Comparison of ENCODE assay signal across 8 cellular contexts in the genomic region with DNA sequence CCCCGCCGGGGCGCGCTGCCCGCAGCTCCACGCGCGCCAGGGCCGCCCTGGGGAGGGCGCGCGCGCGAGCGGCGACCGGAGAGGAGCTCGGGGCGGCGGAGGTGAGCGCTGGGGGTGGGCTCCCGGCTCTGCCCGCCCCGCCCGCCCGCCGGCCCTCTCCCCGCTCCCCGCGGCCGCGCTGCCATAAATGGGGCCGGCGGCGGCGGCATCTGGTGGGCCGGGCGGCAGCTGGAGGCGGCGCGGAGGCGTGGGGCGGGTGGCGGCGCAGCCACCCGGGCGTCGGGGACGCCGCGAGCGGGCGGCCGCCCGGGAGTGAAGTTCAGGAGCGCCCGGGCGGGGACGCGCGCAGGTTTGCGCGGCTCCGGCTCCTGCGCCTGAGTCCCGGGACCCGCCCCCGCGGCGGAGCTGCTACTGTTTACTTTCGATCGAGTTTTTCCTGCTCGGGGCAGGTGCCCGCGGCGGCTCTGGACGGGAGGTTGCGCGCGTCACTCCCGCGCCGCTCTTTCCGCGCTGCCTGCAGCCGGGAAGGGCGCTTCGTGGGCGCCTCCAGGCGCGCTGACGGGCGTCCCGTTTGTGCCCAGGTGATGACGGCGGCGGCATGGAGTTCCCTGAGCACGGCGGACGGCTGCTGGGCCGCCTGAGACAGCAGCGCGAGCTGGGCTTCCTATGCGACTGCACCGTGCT. TPM values are rescaled to one million over a fixed set of nuclear protein-coding genes. Genes with fewer than 3 reads are reported as not detected.
DNase-seq lines count a peak whose midpoint lies in the region; ATAC-seq and TF ChIP-seq lines count a peak whose summit lies in the region.

Gene ZBTB42, plus strand, starts transcription at position 502 of the 684 bp plus-strand sequence. Its CDS starts 97 bp downstream, at position 599.

- DNase-seq in NCI-H146 treated with DMSO at 0.1 percent for 48 hours (lab: John Stamatoyannopoulos, UW; ENCODE audit: unreplicated experiment) (peak; percentile 68), mucosa of descending colon (peak; percentile 93 to 94 (median 93))
- peak; percentile 71 to 77 for DNase-seq in activated CD4-positive, alpha-beta T cell treated with anti-CD3 and anti-CD28 coated beads, Interleukin-2, amount 50 U/mL, for 48 hours
- DNase-seq in effector memory CD4-positive, alpha-beta T cell = peak; percentile 59 to 69 (median 60)
- DNase-seq in stimulated activated naive CD8-positive, alpha-beta T cell treated with anti-CD3 and anti-CD28 coated beads, Interleukin-15, Interleukin-2, amounts not matched to agents 100 U/mL and 50 U/mL, for 24 hours = peak; percentile 68

- intact Hi-C loops in mucosa of descending colon (cut with DNase I, micrococcal nuclease) = no loop called here

- H3K9me2 ChIP-seq in DOHH2 (replicated peaks; ENCODE audit: control insufficient read depth, low read length) = no peaks in the 10 kb centered on the region

- peak; percentile 29 for ATAC-seq in GM21737 (IDR thresholded peaks at IDR 0.05; ENCODE audit: unreplicated experiment)
- peak; percentile 80 for ATAC-seq in mucosa of descending colon
- peak; percentile 46 for ATAC-seq in stimulated activated naive CD8-positive, alpha-beta T cell treated with anti-CD3 and anti-CD28 coated beads, Interleukin-15, Interleukin-2, amounts not matched to agents 100 U/mL and 50 U/mL, for 24 hours
- no peak for ATAC-seq in GM18858 (IDR thresholded peaks at IDR 0.05; ENCODE audit: unreplicated experiment)

- H3K36me3 ChIP-seq in DOHH2 (ENCODE audit: control insufficient read depth, low read length) (no peaks in the 10 kb centered on the region), mucosa of descending colon (ENCODE audit: low read depth) (no peaks in the 10 kb centered on the region)
- no peaks in the 10 kb centered on the region for H3K36me3 ChIP-seq in effector memory CD4-positive, alpha-beta T cell (ENCODE audit: control insufficient read depth, insufficient read depth, low read length)

- H3K27ac ChIP-seq in DOHH2 (ENCODE audit: low read depth, low read length) = no peak within 1 kb of the TSS
- H3K27ac ChIP-seq in effector memory CD4-positive, alpha-beta T cell (ENCODE audit: insufficient read depth, low read length, poor library complexity, severe bottlenecking) = peak within 1 kb of the TSS; percentile 63

- TF ChIP-seq CTCF in DOHH2 (IDR thresholded peaks at IDR 0.05; ENCODE audit: low read depth, low read length, poor library complexity, severe bottlenecking) (no peak), mucosa of descending colon (IDR thresholded peaks at IDR 0.05) (no peak)

- H3K9me3 ChIP-seq in DOHH2 (ENCODE audit: control insufficient read depth, insufficient read depth, low read length) (no peaks in the 10 kb centered on the region), mucosa of descending colon (no peaks in the 10 kb centered on the region)
- no peaks in the 10 kb centered on the region for H3K9me3 ChIP-seq in effector memory CD4-positive, alpha-beta T cell (ENCODE audit: control insufficient read depth, low read length)

- H3K4me3 ChIP-seq in DOHH2 (ENCODE audit: low read length) = peak within 1 kb of the TSS; percentile 75
- H3K4me3 ChIP-seq in effector memory CD4-positive, alpha-beta T cell (ENCODE audit: insufficient read depth, low read depth, low read length, poor library complexity, severe bottlenecking) = peak within 1 kb of the TSS; percentile 79
- H3K4me3 ChIP-seq in mucosa of descending colon = peak within 1 kb of the TSS; percentile 17

- H3K79me2 ChIP-seq in DOHH2 (ENCODE audit: control insufficient read depth, low read length) = no peaks in the 10 kb centered on the region

- peaks cover 63% of the 10 kb centered on the region for H3K27me3 ChIP-seq in DOHH2 (ENCODE audit: control insufficient read depth, low read length)
- H3K27me3 ChIP-seq in effector memory CD4-positive, alpha-beta T cell (replicated peaks; ENCODE audit: control insufficient read depth, insufficient read depth, low read length, poor library complexity, severe bottlenecking) = no peaks in the 10 kb centered on the region

- H4K20me1 ChIP-seq in DOHH2 (ENCODE audit: control insufficient read depth, insufficient read depth, low read depth, low read length) = no peaks in the 10 kb centered on the region

- H3K4me2 ChIP-seq in DOHH2 (ENCODE audit: low read length) = peak within 1 kb of the TSS; percentile 92

- peaks cover 34% of the 10 kb centered on the region for H3K4me1 ChIP-seq in DOHH2 (ENCODE audit: control insufficient read depth, low read length)
- peaks cover 25% of the 10 kb centered on the region for H3K4me1 ChIP-seq in effector memory CD4-positive, alpha-beta T cell (ENCODE audit: control insufficient read depth, insufficient read depth, low read length, poor library complexity, severe bottlenecking)
- H3K4me1 ChIP-seq in mucosa of descending colon (ENCODE audit: low read depth) = peaks cover 42% of the 10 kb centered on the region

- H3F3A ChIP-seq in DOHH2 (ENCODE audit: control insufficient read depth, insufficient read depth) = peaks cover 12% of the 10 kb centered on the region

RNA-seq across cellular contexts. Expression of gene ZBTB42, which starts in this region (rescaled TPM):
- 10 to 100 TPM in 1 of 3 donors, 1 to 10 TPM in 2; 6.5 to 10.6 (median 7.8) TPM for total RNA-seq in mucosa of descending colon

Comparison
In these comparisons a context has a peak if more than half of its experiments do, and no peak if none do; other contexts are left out.
1. H3K4me3 ChIP-seq: peak in every context shown above with its lines; median percentile 79 in effector memory CD4-positive, alpha-beta T cell; 75 in DOHH2; 17 in mucosa of descending colon.